Comparison of ENCODE assay signal across 9 cellular contexts in genomic region chr4:101693842-101694398, GRCh38.
DNase-seq lines count a peak whose midpoint lies in the region; ATAC-seq, FAIRE-seq and TF ChIP-seq lines count a peak whose summit lies in the region.
"Had no signal": no experiment of that assay in that cellular context is flagged by ENCODE, and none has a peak within 500 bp of the region (broad histone marks: within the 10 kb centered on the region; RNA-seq: fewer than 3 reads in every experiment).

No MANE protein-coding gene starts in this region.

- intact Hi-C loops in psoas muscle (cut with DNase I): no loop called here
- intact Hi-C loops in activated CD4-positive, alpha-beta T cell treated with anti-CD3 and anti-CD28 coated beads, Interleukin-2, amount 10 ng/mL, durations not matched to agents 24 days and 14 days (cut with micrococcal nuclease): no loop called here

- no peaks in the 10 kb centered on the region for H3K9me3 Mint-ChIP-seq in naive thymus-derived CD8-positive, alpha-beta T cell
- H3K9me3 Mint-ChIP-seq in activated CD4-positive, alpha-beta T cell treated with anti-CD3 and anti-CD28 coated beads, Interleukin-2, amount 10 ng/mL, durations not matched to agents 24 days and 14 days: no peaks in the 10 kb centered on the region

- no peaks in the 10 kb centered on the region for H3K27me3 ChIP-seq in bronchial epithelial cell (ENCODE audit: control insufficient read depth, insufficient read depth, low read length)
- H3K27me3 ChIP-seq in psoas muscle (ENCODE audit: insufficient read depth in 3 of 3, low read length in 2 of 3): peaks cover 0 to 2% (median 0%) of the 10 kb centered on the region in 3 donors

- no peak overlapping the region for H3K27ac ChIP-seq in psoas muscle

- ATAC-seq in HG02571 (IDR thresholded peaks at IDR 0.05; ENCODE audit: unreplicated experiment) (peak; percentile 65), psoas muscle (no peak)
- no peak for ATAC-seq in naive thymus-derived CD8-positive, alpha-beta T cell

- H3K36me3 ChIP-seq in bronchial epithelial cell (ENCODE audit: control insufficient read depth, insufficient read depth, low read length): no peaks in the 10 kb centered on the region
- no peaks in the 10 kb centered on the region for H3K36me3 ChIP-seq in psoas muscle (ENCODE audit: insufficient read depth in 1 of 2, low read depth in 1 of 2)

- 60 to 76% (median 61%) methylated on average over 6 of the region's 6 CpGs for WGBS in psoas muscle, 3 donors

- no peak overlapping the region for H3K27ac Mint-ChIP-seq in naive thymus-derived CD8-positive, alpha-beta T cell
- H3K27ac Mint-ChIP-seq in activated CD4-positive, alpha-beta T cell treated with anti-CD3 and anti-CD28 coated beads, Interleukin-2, amount 10 ng/mL, durations not matched to agents 24 days and 14 days: no peak overlapping the region

- DNase-seq in GM18507 (ENCODE audit: extremely low spot score, insufficient read length, low read depth) (peak; percentile 0), NCI-H1105 (lab: John Stamatoyannopoulos, UW) (peak; percentile 46), bronchial epithelial cell (ENCODE audit: low read depth) (peak; percentile 95), psoas muscle (no peak), NCI-H1092 (lab: John Stamatoyannopoulos, UW) (no peak)
- DNase-seq in naive thymus-derived CD8-positive, alpha-beta T cell: no peak
- DNase-seq in activated CD4-positive, alpha-beta T cell treated with anti-CD3 and anti-CD28 coated beads, Interleukin-2, amount 10 ng/mL, durations not matched to agents 24 days and 14 days: no peak
- DNase-seq: NCI-H1436 treated with DMSO at 0.1 percent for 48 hours had no signal

- H3K4me1 Mint-ChIP-seq in naive thymus-derived CD8-positive, alpha-beta T cell: peaks cover 0 to 9% (median 1%) of the 10 kb centered on the region in 4 donors
- H3K4me1 Mint-ChIP-seq in activated CD4-positive, alpha-beta T cell treated with anti-CD3 and anti-CD28 coated beads, Interleukin-2, amount 10 ng/mL, durations not matched to agents 24 days and 14 days: no peaks in the 10 kb centered on the region

- no peaks in the 10 kb centered on the region for H3K9me3 ChIP-seq in psoas muscle

- no peaks in the 10 kb centered on the region for H3K4me1 ChIP-seq in psoas muscle

- POLR2A ChIA-PET in naive thymus-derived CD8-positive, alpha-beta T cell (lab: Charles Lee): no interaction called here

- FAIRE-seq in GM18507 (lab: Jason Lieb, UNC) (peak; percentile 63), bronchial epithelial cell (lab: Jason Lieb, UNC) (no peak)

- TF ChIP-seq CTCF in bronchial epithelial cell (IDR thresholded peaks at IDR 0.05; ENCODE audit: insufficient read depth, low read length, severe bottlenecking): no peak
- TF ChIP-seq CTCF in psoas muscle (IDR thresholded peaks at IDR 0.05): no peak

- peaks cover 0 to 16% (median 6%) of the 10 kb centered on the region in 5 donors for H3K27me3 Mint-ChIP-seq in naive thymus-derived CD8-positive, alpha-beta T cell
- H3K27me3 Mint-ChIP-seq in activated CD4-positive, alpha-beta T cell treated with anti-CD3 and anti-CD28 coated beads, Interleukin-2, amount 10 ng/mL, durations not matched to agents 24 days and 14 days: peaks cover 15% of the 10 kb centered on the region

- H3K4me3 ChIP-seq in bronchial epithelial cell (ENCODE audit: low read depth, low read length) (no peak overlapping the region), psoas muscle (no peak overlapping the region)

- peaks cover 0 to 2% (median 0%) of the 10 kb centered on the region in 3 donors for H3K36me3 Mint-ChIP-seq in naive thymus-derived CD8-positive, alpha-beta T cell
- H3K36me3 Mint-ChIP-seq in activated CD4-positive, alpha-beta T cell treated with anti-CD3 and anti-CD28 coated beads, Interleukin-2, amount 10 ng/mL, durations not matched to agents 24 days and 14 days (ENCODE audit: low read depth): no peaks in the 10 kb centered on the region

- H3K4me3 Mint-ChIP-seq in naive thymus-derived CD8-positive, alpha-beta T cell: peak overlapping the region in 1 of 10 donors; percentile 24
- no peak overlapping the region for H3K4me3 Mint-ChIP-seq in activated CD4-positive, alpha-beta T cell treated with anti-CD3 and anti-CD28 coated beads, Interleukin-2, amount 10 ng/mL, durations not matched to agents 24 days and 14 days

Comparison
In these comparisons a context has a peak if more than half of its experiments do, and no peak if none do; other contexts are left out.
1. DNase-seq: peak in GM18507 (single experiment), NCI-H1105 (single experiment) and bronchial epithelial cell (single experiment); none in psoas muscle (0 of 2), NCI-H1092 (single experiment), naive thymus-derived CD8-positive, alpha-beta T cell (0 of 10) and activated CD4-positive, alpha-beta T cell treated with anti-CD3 and anti-CD28 coated beads, Interleukin-2, amount 10 ng/mL, durations not matched to agents 24 days and 14 days (single experiment).